Comparison of ENCODE assay signal across 25 cellular contexts in genomic region chr9:125370786-125371185, GRCh38.
"Had no signal": no experiment of that assay in that cellular context is flagged by ENCODE, and none has a peak within 500 bp of the region (broad histone marks: within the 10 kb centered on the region; RNA-seq: fewer than 3 reads in every experiment).

No MANE protein-coding gene starts in this region.

- H3K4me3 Mint-ChIP-seq: activated B cell treated with CpG ODN at 0.5 μM for 24 hours; immature natural killer cell; memory B cell; natural killer cell; stimulated activated naive B cell treated with anti-CD40 and anti-IgM and Interleukin-4, amounts not matched to agents 10 μg/mL and 1 μg/mL and 100 μg/mL, for 72 hours; T-helper 2 cell treated with Interferon-gamma antibody and Interleukin-4, amounts not matched to agents 5 μg/mL and 100 μg/mL, for 36 hours had no signal

- H3K27ac Mint-ChIP-seq: activated B cell treated with CpG ODN at 0.5 μM for 24 hours; memory B cell; natural killer cell; stimulated activated naive B cell treated with anti-CD40 and anti-IgM and Interleukin-4, amounts not matched to agents 10 μg/mL and 1 μg/mL and 100 μg/mL, for 72 hours; T-helper 2 cell treated with Interferon-gamma antibody and Interleukin-4, amounts not matched to agents 5 μg/mL and 100 μg/mL, for 36 hours had no signal

- FAIRE-seq: astrocyte, bronchial epithelial cell, TTC549 had no signal

- H3K27ac ChIP-seq: adrenal gland, gastroesophageal sphincter, spleen, tibial artery, uterus had no signal

- H3K9me3 ChIP-seq: adrenal gland, gastroesophageal sphincter, spleen, tibial artery, uterus had no signal

- H3K4me3 ChIP-seq: adrenal gland, gastroesophageal sphincter, spleen, tibial artery, uterus had no signal

- H3K27me3 Mint-ChIP-seq: activated B cell treated with CpG ODN at 0.5 μM for 24 hours, memory B cell had no signal

- H3K4me1 Mint-ChIP-seq: memory B cell had no signal

- H3K36me3 ChIP-seq: adrenal gland, uterus had no signal

- H3K36me3 Mint-ChIP-seq: memory B cell, natural killer cell had no signal

- ATAC-seq: esophagus mucosa; gastroesophageal sphincter; natural killer cell; stimulated activated naive B cell treated with anti-CD40 and anti-IgM and Interleukin-4, amounts not matched to agents 10 μg/mL and 1 μg/mL and 100 μg/mL, for 72 hours had no signal

- H3K4me1 ChIP-seq: uterus had no signal

- DNase-seq: activated B cell treated with CpG ODN at 0.5 μM for 24 hours; activated CD4-positive, alpha-beta T cell treated with anti-CD3 and anti-CD28 coated beads for 48 hours; activated CD8-positive, alpha-beta memory T cell treated with anti-CD3 and anti-CD28 coated beads, Interleukin-2, amount 50 U/mL, for 48 hours; activated effector memory CD4-positive, alpha-beta T cell treated with anti-CD3 and anti-CD28 coated beads, Interleukin-2, amount 50 U/mL, for 16 hours; activated naive CD4-positive, alpha-beta T cell treated with anti-CD3 and anti-CD28 coated beads, Interleukin-2, amount 50 U/mL, for 16 hours; activated T-cell treated with anti-CD3 and anti-CD28 coated beads, Interleukin-2, amount 50 U/mL, for 48 hours; adrenal gland; cerebellar nuclear complex; cortex of kidney; effector CD8-positive, alpha-beta T cell; immature natural killer cell; natural killer cell; occipital lobe; spleen; stimulated activated naive B cell treated with anti-CD40 and anti-IgM and Interleukin-4, amounts not matched to agents 10 μg/mL and 1 μg/mL and 100 μg/mL, for 72 hours; substantia nigra; tibial artery; uterus had no signal

- H3K9me3 Mint-ChIP-seq: activated B cell treated with CpG ODN at 0.5 μM for 24 hours; immature natural killer cell; memory B cell; natural killer cell; stimulated activated naive B cell treated with anti-CD40 and anti-IgM and Interleukin-4, amounts not matched to agents 10 μg/mL and 1 μg/mL and 100 μg/mL, for 72 hours; T-helper 2 cell treated with Interferon-gamma antibody and Interleukin-4, amounts not matched to agents 5 μg/mL and 100 μg/mL, for 36 hours had no signal

- H3K27me3 ChIP-seq: adrenal gland, gastroesophageal sphincter, uterus had no signal
